In genomic region chr9:35940474-35941467, GRCh38 we compare ENCODE assay signal across 13 cellular contexts. TPM values are rescaled to one million over a fixed set of nuclear protein-coding genes. Genes with fewer than 3 reads are reported as not detected.
DNase-seq lines count a peak whose midpoint lies in the region; ATAC-seq and TF ChIP-seq lines count a peak whose summit lies in the region.
"Had no signal": no experiment of that assay in that cellular context is flagged by ENCODE, and none has a peak within 500 bp of the region (broad histone marks: within the 10 kb centered on the region; RNA-seq: fewer than 3 reads in every experiment).

No MANE protein-coding gene starts in this region.

- H4K91ac ChIP-seq in trophoblast cell (ENCODE audit: low read depth, low read length), result no peak overlapping the region

- peak overlapping the region; percentile 12 for H3K4me3 Mint-ChIP-seq in T-helper 2 cell treated with Interferon-gamma antibody and Interleukin-4, amounts not matched to agents 5 μg/mL and 100 μg/mL, for 36 hours
- H3K4me3 Mint-ChIP-seq in central memory CD8-positive, alpha-beta T cell, result no peak overlapping the region

- no peak for DNase-seq in activated CD4-positive, CD25-positive, alpha-beta regulatory T cell treated with anti-CD3 and anti-CD28 coated beads, Interleukin-2, amount 50 U/mL, for 72 hours
- DNase-seq in T-helper 2 cell treated with Interferon-gamma antibody and Interleukin-4, amounts not matched to agents 5 μg/mL and 100 μg/mL, for 36 hours (ENCODE audit: low spot score), result no peak
- DNase-seq in central memory CD8-positive, alpha-beta T cell (ENCODE audit: low spot score in 2 of 2), result no peak
- peak; percentile 68 to 84 for DNase-seq in trophoblast cell
- DNase-seq in omental fat pad (ENCODE audit: low spot score), result no peak
- DNase-seq: 8988T, DMS79, NCI-H146, SW 1271 had no signal

- TF ChIP-seq CTCF in omental fat pad (IDR thresholded peaks at IDR 0.05), result no peak

- H3K79me1 ChIP-seq in trophoblast cell (ENCODE audit: low read length), result no peaks in the 10 kb centered on the region

- no peak overlapping the region for H3K27ac ChIP-seq in trophoblast cell (ENCODE audit: low read depth, low read length)

- ATAC-seq in activated CD4-positive, CD25-positive, alpha-beta regulatory T cell treated with anti-CD3 and anti-CD28 coated beads, Interleukin-2, amount 50 U/mL, for 24 hours, result peak; percentile 54 to 65
- ATAC-seq in central memory CD8-positive, alpha-beta T cell (replicated peaks; ENCODE audit: extremely low read depth, poor library complexity, severe bottlenecking), result peak; percentile 46
- no peak for ATAC-seq in GM21526 (IDR thresholded peaks at IDR 0.05; ENCODE audit: low FRiP score, unreplicated experiment)
- no peak for ATAC-seq in HG02610 (IDR thresholded peaks at IDR 0.05; ENCODE audit: unreplicated experiment)
- ATAC-seq in omental fat pad (ENCODE audit: low FRiP score), result no peak

- H3K4me2 ChIP-seq in trophoblast cell (ENCODE audit: low read length), result no peak overlapping the region

- H3K23ac ChIP-seq in trophoblast cell (ENCODE audit: low read length), result no peak overlapping the region

- H4K12ac ChIP-seq in trophoblast cell (ENCODE audit: low read depth, low read length), result no peak overlapping the region

- H4K8ac ChIP-seq in trophoblast cell (ENCODE audit: low read depth, low read length), result no peak overlapping the region

- H3K4ac ChIP-seq in trophoblast cell (ENCODE audit: low read depth, low read length), result no peak overlapping the region

- H3K4me3 ChIP-seq in trophoblast cell (ENCODE audit: low read depth, low read length), result no peak overlapping the region

- H3K79me2 ChIP-seq in trophoblast cell (ENCODE audit: control insufficient read depth, insufficient read depth, low read length, poor library complexity), result no peaks in the 10 kb centered on the region

- H2AFZ ChIP-seq in trophoblast cell (ENCODE audit: insufficient read depth, low read length, poor library complexity), result no peak overlapping the region

- H3K36me3 ChIP-seq in trophoblast cell (ENCODE audit: control insufficient read depth in 1 of 2, insufficient read depth in 2 of 2, low read length in 2 of 2), result no peaks in the 10 kb centered on the region

- no CpG with 5 or more reads among the region's 6 CpGs for WGBS in trophoblast cell (ENCODE audit: extremely low coverage, insufficient coverage, insufficient read length)

- H2BK12ac ChIP-seq in trophoblast cell (ENCODE audit: low read length), result no peak overlapping the region

- H3K9me3 ChIP-seq in trophoblast cell (ENCODE audit: insufficient read depth, low read depth, low read length), result peaks cover 12% of the 10 kb centered on the region

- H3K27me3 Mint-ChIP-seq in T-helper 2 cell treated with Interferon-gamma antibody and Interleukin-4, amounts not matched to agents 5 μg/mL and 100 μg/mL, for 36 hours (ENCODE audit: low read depth), result peaks cover 5% of the 10 kb centered on the region
- no peaks in the 10 kb centered on the region for H3K27me3 Mint-ChIP-seq in central memory CD8-positive, alpha-beta T cell

- H3K18ac ChIP-seq in trophoblast cell (ENCODE audit: low read length), result no peak overlapping the region

- peak overlapping the region; percentile 17 for H3K27ac Mint-ChIP-seq in T-helper 2 cell treated with Interferon-gamma antibody and Interleukin-4, amounts not matched to agents 5 μg/mL and 100 μg/mL, for 36 hours
- H3K27ac Mint-ChIP-seq in central memory CD8-positive, alpha-beta T cell (ENCODE audit: low read depth), result no peak overlapping the region

- peaks cover 33% of the 10 kb centered on the region for H3K4me1 Mint-ChIP-seq in T-helper 2 cell treated with Interferon-gamma antibody and Interleukin-4, amounts not matched to agents 5 μg/mL and 100 μg/mL, for 36 hours (ENCODE audit: low read depth)
- peaks cover 22% of the 10 kb centered on the region for H3K4me1 Mint-ChIP-seq in central memory CD8-positive, alpha-beta T cell

- H3K27me3 ChIP-seq in trophoblast cell (ENCODE audit: insufficient read depth, low read length), result peaks cover 5% of the 10 kb centered on the region

- H3K36me3 Mint-ChIP-seq in T-helper 2 cell treated with Interferon-gamma antibody and Interleukin-4, amounts not matched to agents 5 μg/mL and 100 μg/mL, for 36 hours (ENCODE audit: low read depth), result peaks cover 4% of the 10 kb centered on the region
- H3K36me3 Mint-ChIP-seq in central memory CD8-positive, alpha-beta T cell (ENCODE audit: insufficient read depth), result peaks cover 1% of the 10 kb centered on the region

- no peak overlapping the region for H3K9ac ChIP-seq in trophoblast cell (ENCODE audit: low read length)

- no peak overlapping the region for H2BK120ac ChIP-seq in trophoblast cell (ENCODE audit: insufficient read depth, low read length, poor library complexity)

- no peak overlapping the region for H3K14ac ChIP-seq in trophoblast cell (ENCODE audit: low read length)

- no peak overlapping the region for H2AK5ac ChIP-seq in trophoblast cell (ENCODE audit: low read length)

- no peak overlapping the region for H2BK5ac ChIP-seq in trophoblast cell (ENCODE audit: low read depth, low read length, poor library complexity)

- peaks cover 9% of the 10 kb centered on the region for H3K9me3 Mint-ChIP-seq in T-helper 2 cell treated with Interferon-gamma antibody and Interleukin-4, amounts not matched to agents 5 μg/mL and 100 μg/mL, for 36 hours
- H3K9me3 Mint-ChIP-seq in central memory CD8-positive, alpha-beta T cell, result no peaks in the 10 kb centered on the region

- peaks cover 3% of the 10 kb centered on the region in 2 experiments for H3K4me1 ChIP-seq in trophoblast cell (ENCODE audit: control insufficient read depth in 1 of 2, insufficient read depth in 2 of 2, low read length in 2 of 2)

RNA-seq across cellular contexts. Expression of gene OR2S2, which starts 17.2 kb away (rescaled TPM):
- not detected in 2 replicates for polyA plus RNA-seq in trophoblast cell (2013)
- total RNA-seq in omental fat pad, result not detected
- total RNA-seq: glomerular endothelial cell had no signal

RNA-seq across cellular contexts. Expression of gene SPAAR, which starts 31.5 kb away (rescaled TPM):
- polyA plus RNA-seq in trophoblast cell (2013), result 0.11 TPM in 2 replicates
- 10 to 100 TPM in 3 of 4 donors, 1 to 10 TPM in 1; 5.6 to 70.1 (median 18.4) TPM for total RNA-seq in omental fat pad

RNA-seq across cellular contexts. Expression of gene HRCT1, which starts 34.8 kb away (rescaled TPM):
- 0.07 and 0.14 TPM in 2 replicates for polyA plus RNA-seq in trophoblast cell (2013)
- 10 to 100 TPM in 2 of 4 donors, 1 to 10 TPM in 2; 5.1 to 17.5 (median 11.3) TPM for total RNA-seq in omental fat pad

Comparison
In these comparisons a context has a peak if more than half of its experiments do, and no peak if none do; other contexts are left out.
1. ATAC-seq: peak in activated CD4-positive, CD25-positive, alpha-beta regulatory T cell treated with anti-CD3 and anti-CD28 coated beads, Interleukin-2, amount 50 U/mL, for 24 hours (2 of 2) and central memory CD8-positive, alpha-beta T cell (single experiment); none in GM21526 (single experiment), HG02610 (single experiment) and omental fat pad (single experiment).
2. DNase-seq: peak in trophoblast cell (2 of 2); none in activated CD4-positive, CD25-positive, alpha-beta regulatory T cell treated with anti-CD3 and anti-CD28 coated beads, Interleukin-2, amount 50 U/mL, for 72 hours (single experiment), T-helper 2 cell treated with Interferon-gamma antibody and Interleukin-4, amounts not matched to agents 5 μg/mL and 100 μg/mL, for 36 hours (single experiment), central memory CD8-positive, alpha-beta T cell (0 of 2) and omental fat pad (single experiment).